In genomic region chr20:24317224-24317623, GRCh38 we compare ENCODE assay signal across 21 cellular contexts.
DNase-seq lines count a peak whose midpoint lies in the region; ATAC-seq and TF ChIP-seq lines count a peak whose summit lies in the region.
"Had no signal": no experiment of that assay in that cellular context is flagged by ENCODE, and none has a peak within 500 bp of the region (broad histone marks: within the 10 kb centered on the region; RNA-seq: fewer than 3 reads in every experiment).

No MANE protein-coding gene starts in this region.

- H3K79me1 ChIP-seq in H9 (ENCODE audit: insufficient read depth, low read depth, low read length, poor library complexity, severe bottlenecking) = no peaks in the 10 kb centered on the region

- peak overlapping the region; percentile 48 for H3K27ac Mint-ChIP-seq in activated CD4-positive, alpha-beta T cell treated with anti-CD3 and anti-CD28 coated beads, Interleukin-2, amount 10 ng/mL, durations not matched to agents 7 days and 5 days
- peak overlapping the region in 1 of 3 experiments; percentile 65; a peak in 1 of 7 replicates for H3K27ac Mint-ChIP-seq in H9
- H3K27ac Mint-ChIP-seq in stimulated activated memory B cell treated with anti-CD40 and anti-IgM and Interleukin-4, amounts not matched to agents 10 μg/mL and 1 μg/mL and 100 μg/mL, for 72 hours = no peak overlapping the region
- H3K27ac Mint-ChIP-seq in activated T-helper 17 cell treated with anti-CD3 and anti-CD28 coated beads, Interleukin-2, amount 50 U/mL, for 72 hours = no peak overlapping the region

- no peaks in the 10 kb centered on the region for H3K9me3 ChIP-seq in H9 (ENCODE audit: control insufficient read depth, low read depth, low read length)
- H3K9me3 ChIP-seq: BE2C had no signal

- no peak overlapping the region for H2BK5ac ChIP-seq in H9 (ENCODE audit: insufficient read length, low read length)

- TF ChIP-seq CTCF in H9 (conservative IDR thresholded peaks at IDR 0.05) = no peak

- H3K4me1 ChIP-seq in H9 (ENCODE audit: insufficient read depth, low read length) = no peaks in the 10 kb centered on the region
- H3K4me1 ChIP-seq: BE2C had no signal

- H3K18ac ChIP-seq in H9 (ENCODE audit: insufficient read length, low read depth, low read length) = no peak overlapping the region

- no peaks in the 10 kb centered on the region for H3K23me2 ChIP-seq in H9 (ENCODE audit: insufficient read length, low read depth, low read length, poor library complexity, severe bottlenecking)

- peak; percentile 32 for ATAC-seq in stimulated activated memory B cell treated with anti-CD40 and anti-IgM and Interleukin-4, amounts not matched to agents 10 μg/mL and 1 μg/mL and 100 μg/mL, for 72 hours
- ATAC-seq in activated T-helper 17 cell treated with anti-CD3 and anti-CD28 coated beads, Interleukin-2, amount 50 U/mL, for 72 hours (replicated peaks) = no peak
- ATAC-seq in HG02840 (IDR thresholded peaks at IDR 0.05; ENCODE audit: low FRiP score, unreplicated experiment) = no peak
- ATAC-seq: SK-N-SH treated with all-trans-retinoic acid at 6 μM for 48 hours had no signal

- no peaks in the 10 kb centered on the region for H4K20me1 ChIP-seq in H9 (ENCODE audit: control insufficient read depth, insufficient read depth, insufficient read length)

- H3K27me3 Mint-ChIP-seq in activated CD4-positive, alpha-beta T cell treated with anti-CD3 and anti-CD28 coated beads, Interleukin-2, amount 10 ng/mL, durations not matched to agents 7 days and 5 days = peaks cover 7% of the 10 kb centered on the region
- H3K27me3 Mint-ChIP-seq in H9 (ENCODE audit: low read depth) = peaks cover 13% of the 10 kb centered on the region
- no peaks in the 10 kb centered on the region for H3K27me3 Mint-ChIP-seq in stimulated activated memory B cell treated with anti-CD40 and anti-IgM and Interleukin-4, amounts not matched to agents 10 μg/mL and 1 μg/mL and 100 μg/mL, for 72 hours
- H3K27me3 Mint-ChIP-seq in activated T-helper 17 cell treated with anti-CD3 and anti-CD28 coated beads, Interleukin-2, amount 50 U/mL, for 72 hours = peaks cover 10% of the 10 kb centered on the region

- no peak overlapping the region for H3K23ac ChIP-seq in H9 (ENCODE audit: insufficient read length, low read depth, low read length)

- H3K4me2 ChIP-seq in H9 (ENCODE audit: insufficient read depth, insufficient read length, low read length) = no peak overlapping the region

- no peak overlapping the region for H3T11ph ChIP-seq in H9 (ENCODE audit: low read length)

- no peak overlapping the region for H3K4ac ChIP-seq in H9 (ENCODE audit: low read depth, low read length)

- WGBS in H9 (ENCODE audit: extremely low coverage, insufficient read length, low lambda C conversion rate) = no CpG with 5 or more reads among the region's 5 CpGs

- no peaks in the 10 kb centered on the region for H3K79me2 ChIP-seq in H9 (ENCODE audit: insufficient read depth, low read length)

- no peak overlapping the region for H3K14ac ChIP-seq in H9 (ENCODE audit: insufficient read depth, low read length)

- H3K9me3 Mint-ChIP-seq in activated CD4-positive, alpha-beta T cell treated with anti-CD3 and anti-CD28 coated beads, Interleukin-2, amount 10 ng/mL, durations not matched to agents 7 days and 5 days = peaks cover 5% of the 10 kb centered on the region
- no peaks in the 10 kb centered on the region for H3K9me3 Mint-ChIP-seq in H9
- H3K9me3 Mint-ChIP-seq in stimulated activated memory B cell treated with anti-CD40 and anti-IgM and Interleukin-4, amounts not matched to agents 10 μg/mL and 1 μg/mL and 100 μg/mL, for 72 hours = no peaks in the 10 kb centered on the region
- H3K9me3 Mint-ChIP-seq in activated T-helper 17 cell treated with anti-CD3 and anti-CD28 coated beads, Interleukin-2, amount 50 U/mL, for 72 hours = no peaks in the 10 kb centered on the region

- no peak overlapping the region for H4K91ac ChIP-seq in H9 (ENCODE audit: insufficient read length, low read depth, low read length)

- CTCF ChIA-PET in activated CD4-positive, alpha-beta T cell treated with anti-CD3 and anti-CD28 coated beads, Interleukin-2, amount 10 ng/mL, durations not matched to agents 7 days and 5 days (lab: Charles Lee) = no interaction called here

- H4K5ac ChIP-seq in H9 (ENCODE audit: insufficient read length, low read depth, low read length) = no peak overlapping the region

- H3K27ac ChIP-seq in H9 (ENCODE audit: insufficient read length, low read depth, low read length) = no peak overlapping the region
- H3K27ac ChIP-seq: HL-60, RWPE1 had no signal

- H3K56ac ChIP-seq in H9 (ENCODE audit: insufficient read length, low read depth, low read length) = no peak overlapping the region

- DNase-seq in activated CD4-positive, alpha-beta T cell treated with anti-CD3 and anti-CD28 coated beads, Interleukin-2, amount 10 ng/mL, durations not matched to agents 7 days and 5 days = no peak
- no peak for DNase-seq in activated CD4-positive, alpha-beta T cell treated with anti-CD3 and anti-CD28 coated beads, Interleukin-2, amount 50 U/mL, for 48 hours
- DNase-seq in H9 (no peak), globus pallidus (ENCODE audit: low spot score) (peak; percentile 13)
- no peak for DNase-seq in stimulated activated CD8-positive, alpha-beta memory T cell treated with anti-CD3 and anti-CD28 coated beads, Interleukin-4, amount 100 ng/mL, for 48 hours
- DNase-seq: BE2C; DMS79 treated with DMSO at 0.1 percent for 48 hours; H7; NCI-H1048; NCI-H1436; NCI-H1930; NCI-H2171; NCI-H526 treated with DMSO at 0.1 percent for 48 hours; NK-92 treated with Interleukin-12 subunit alpha and Interleukin-12 subunit beta, amount 100 ng/mL, for 24 hours; SIG-M5 had no signal

- H3K36me3 Mint-ChIP-seq in activated CD4-positive, alpha-beta T cell treated with anti-CD3 and anti-CD28 coated beads, Interleukin-2, amount 10 ng/mL, durations not matched to agents 7 days and 5 days (ENCODE audit: low read depth) = no peaks in the 10 kb centered on the region
- H3K36me3 Mint-ChIP-seq in H9 (ENCODE audit: insufficient read depth in 1 of 3, low read depth in 3 of 3) = no peaks in the 10 kb centered on the region; a peak in 1 of 7 replicates
- no peaks in the 10 kb centered on the region for H3K36me3 Mint-ChIP-seq in stimulated activated memory B cell treated with anti-CD40 and anti-IgM and Interleukin-4, amounts not matched to agents 10 μg/mL and 1 μg/mL and 100 μg/mL, for 72 hours
- no peaks in the 10 kb centered on the region for H3K36me3 Mint-ChIP-seq in activated T-helper 17 cell treated with anti-CD3 and anti-CD28 coated beads, Interleukin-2, amount 50 U/mL, for 72 hours (ENCODE audit: low read depth)

- no peak overlapping the region for H3K9ac ChIP-seq in H9 (ENCODE audit: extremely low read depth, insufficient read length, low read length)

- H2BK20ac ChIP-seq in H9 (ENCODE audit: low read depth, low read length, poor library complexity, severe bottlenecking) = no peak overlapping the region

- POLR2A ChIA-PET in activated CD4-positive, alpha-beta T cell treated with anti-CD3 and anti-CD28 coated beads, Interleukin-2, amount 10 ng/mL, durations not matched to agents 7 days and 5 days (lab: Charles Lee) = no interaction called here

- no peak overlapping the region for H2BK15ac ChIP-seq in H9 (ENCODE audit: low read depth, low read length)

- no peak overlapping the region for H2AK5ac ChIP-seq in H9 (ENCODE audit: insufficient read length, low read length)

- no peak overlapping the region for H2BK12ac ChIP-seq in H9 (ENCODE audit: insufficient read length, low read depth, low read length)

- no peak overlapping the region for H2AFZ ChIP-seq in H9 (ENCODE audit: low read length)

- H3K4me1 Mint-ChIP-seq in activated CD4-positive, alpha-beta T cell treated with anti-CD3 and anti-CD28 coated beads, Interleukin-2, amount 10 ng/mL, durations not matched to agents 7 days and 5 days = peaks cover 29% of the 10 kb centered on the region
- H3K4me1 Mint-ChIP-seq in H9 = no peaks in the 10 kb centered on the region
- no peaks in the 10 kb centered on the region for H3K4me1 Mint-ChIP-seq in stimulated activated memory B cell treated with anti-CD40 and anti-IgM and Interleukin-4, amounts not matched to agents 10 μg/mL and 1 μg/mL and 100 μg/mL, for 72 hours
- H3K4me1 Mint-ChIP-seq in activated T-helper 17 cell treated with anti-CD3 and anti-CD28 coated beads, Interleukin-2, amount 50 U/mL, for 72 hours = no peaks in the 10 kb centered on the region

- no peaks in the 10 kb centered on the region for H3K27me3 ChIP-seq in H9 (ENCODE audit: insufficient read depth, low read length)

- H2BK120ac ChIP-seq in H9 (ENCODE audit: low read depth, low read length, poor library complexity, severe bottlenecking) = no peak overlapping the region

- H4K8ac ChIP-seq in H9 (replicated peaks; ENCODE audit: insufficient read length, low read depth, low read length) = peak overlapping the region; percentile 9

- H3K4me3 Mint-ChIP-seq in activated CD4-positive, alpha-beta T cell treated with anti-CD3 and anti-CD28 coated beads, Interleukin-2, amount 10 ng/mL, durations not matched to agents 7 days and 5 days = no peak overlapping the region
- H3K4me3 Mint-ChIP-seq in H9 = no peak overlapping the region
- no peak overlapping the region for H3K4me3 Mint-ChIP-seq in stimulated activated memory B cell treated with anti-CD40 and anti-IgM and Interleukin-4, amounts not matched to agents 10 μg/mL and 1 μg/mL and 100 μg/mL, for 72 hours
- no peak overlapping the region for H3K4me3 Mint-ChIP-seq in activated T-helper 17 cell treated with anti-CD3 and anti-CD28 coated beads, Interleukin-2, amount 50 U/mL, for 72 hours
